16 cellular contexts compared by ENCODE assay signal in genomic region chr6:90459225-90459758, GRCh38.
DNase-seq lines count a peak whose midpoint lies in the region; ATAC-seq and TF ChIP-seq lines count a peak whose summit lies in the region.
"Had no signal": no experiment of that assay in that cellular context is flagged by ENCODE, and none has a peak within 500 bp of the region (broad histone marks: within the 10 kb centered on the region; RNA-seq: fewer than 3 reads in every experiment).

No MANE protein-coding gene starts in this region.

- H3K4me3 ChIP-seq in Loucy (ENCODE audit: low read length, poor library complexity, severe bottlenecking) (peak overlapping the region; percentile 18), left ventricle myocardium inferior (no peak overlapping the region)
- peak overlapping the region; percentile 26 for H3K4me3 ChIP-seq in naive thymus-derived CD4-positive, alpha-beta T cell (ENCODE audit: low read length)
- H3K4me3 ChIP-seq: body of pancreas, dorsolateral prefrontal cortex, hepatocyte, upper lobe of right lung had no signal

- H3K36me3 Mint-ChIP-seq in activated T-cell treated with anti-CD3 and anti-CD28 coated beads, Interleukin-2, amount 50 U/mL, for 24 hours (ENCODE audit: low read depth), result peaks cover 4% of the 10 kb centered on the region
- peaks cover 17% of the 10 kb centered on the region for H3K36me3 Mint-ChIP-seq in activated CD4-positive, alpha-beta memory T cell treated with anti-CD3 and anti-CD28 coated beads, Interleukin-2, amount 10 ng/mL, durations not matched to agents 7 days and 5 days (ENCODE audit: low read depth)
- H3K36me3 Mint-ChIP-seq in naive thymus-derived CD4-positive, alpha-beta T cell, result peaks cover 0 to 21% (median 0%) of the 10 kb centered on the region in 5 donors
- H3K36me3 Mint-ChIP-seq: mesothelial cell of epicardium, WTC11 had no signal

- no peak for TF ChIP-seq CTCF in Loucy (conservative IDR thresholded peaks at IDR 0.05; ENCODE audit: low read length)
- no peak for TF ChIP-seq CTCF in left ventricle myocardium inferior (IDR thresholded peaks at IDR 0.05; ENCODE audit: borderline replicate concordance)

- POLR2A ChIA-PET in activated CD4-positive, alpha-beta memory T cell treated with anti-CD3 and anti-CD28 coated beads, Interleukin-2, amount 10 ng/mL, durations not matched to agents 7 days and 5 days (lab: Charles Lee), result interaction anchor here (0.9 to 11.7 kb wide), 14 partner anchors 15 to 174 kb away, joined by 3 to 258 read pairs (median 8); partner anchors contain the start of gene BACH2
- POLR2A ChIA-PET in naive thymus-derived CD4-positive, alpha-beta T cell (lab: Charles Lee), result interaction anchor here (1.6 to 1.8 kb wide), 2 partner anchors 18 to 62 kb away, joined by 6 read pairs; no protein-coding TSS in a partner anchor

- peak overlapping the region; percentile 63 for H3K4me3 Mint-ChIP-seq in activated T-cell treated with anti-CD3 and anti-CD28 coated beads, Interleukin-2, amount 50 U/mL, for 24 hours
- H3K4me3 Mint-ChIP-seq in activated CD4-positive, alpha-beta memory T cell treated with anti-CD3 and anti-CD28 coated beads, Interleukin-2, amount 10 ng/mL, durations not matched to agents 7 days and 5 days, result peak overlapping the region; percentile 56
- H3K4me3 Mint-ChIP-seq in naive thymus-derived CD4-positive, alpha-beta T cell, result peak overlapping the region in 6 of 10 donors; percentile 58 to 82 (median 76)
- H3K4me3 Mint-ChIP-seq: mesothelial cell of epicardium, WTC11 had no signal

- CTCF ChIA-PET in activated CD4-positive, alpha-beta memory T cell treated with anti-CD3 and anti-CD28 coated beads, Interleukin-2, amount 10 ng/mL, durations not matched to agents 7 days and 5 days (lab: Charles Lee), result interaction anchor here (1.0 to 10.5 kb wide), 9 partner anchors 15 to 519 kb away, joined by 3 to 83 read pairs (median 6); no protein-coding TSS in a partner anchor
- CTCF ChIA-PET in naive thymus-derived CD4-positive, alpha-beta T cell (lab: Charles Lee), result interaction anchor here (0.9 kb wide), 1 partner anchor 15 kb away, joined by 3 read pairs; no protein-coding TSS in a partner anchor

- no peaks in the 10 kb centered on the region for H3K79me2 ChIP-seq in Loucy (ENCODE audit: insufficient read depth, low read length)
- H3K79me2 ChIP-seq: hepatocyte had no signal

- H3K27me3 ChIP-seq in Loucy (ENCODE audit: insufficient read depth, low read length, poor library complexity, severe bottlenecking) (no peaks in the 10 kb centered on the region), left ventricle myocardium inferior (ENCODE audit: low read depth) (no peaks in the 10 kb centered on the region)
- no peaks in the 10 kb centered on the region for H3K27me3 ChIP-seq in naive thymus-derived CD4-positive, alpha-beta T cell (ENCODE audit: control insufficient read depth in 2 of 2, insufficient read depth in 2 of 2, low read length in 2 of 2)
- H3K27me3 ChIP-seq: body of pancreas, dorsolateral prefrontal cortex, hepatocyte, upper lobe of right lung had no signal

- no peak overlapping the region for H3K4me2 ChIP-seq in Loucy (ENCODE audit: low read depth, low read length, poor library complexity, severe bottlenecking)
- H3K4me2 ChIP-seq: hepatocyte had no signal

- H3K36me3 ChIP-seq in Loucy (ENCODE audit: insufficient read depth, low read length) (no peaks in the 10 kb centered on the region), left ventricle myocardium inferior (no peaks in the 10 kb centered on the region)
- H3K36me3 ChIP-seq in naive thymus-derived CD4-positive, alpha-beta T cell (ENCODE audit: control insufficient read depth in 2 of 3, insufficient read depth in 3 of 3, low read length in 3 of 3), result no peaks in the 10 kb centered on the region
- H3K36me3 ChIP-seq: upper lobe of right lung had no signal

- H3K4me1 Mint-ChIP-seq in activated T-cell treated with anti-CD3 and anti-CD28 coated beads, Interleukin-2, amount 50 U/mL, for 24 hours (ENCODE audit: low read depth), result peaks cover 99% of the 10 kb centered on the region
- peaks cover 81% of the 10 kb centered on the region for H3K4me1 Mint-ChIP-seq in activated CD4-positive, alpha-beta memory T cell treated with anti-CD3 and anti-CD28 coated beads, Interleukin-2, amount 10 ng/mL, durations not matched to agents 7 days and 5 days
- H3K4me1 Mint-ChIP-seq in naive thymus-derived CD4-positive, alpha-beta T cell, result peaks cover 27 to 71% (median 54%) of the 10 kb centered on the region in 7 donors
- H3K4me1 Mint-ChIP-seq: mesothelial cell of epicardium had no signal

- intact Hi-C loops in naive thymus-derived CD4-positive, alpha-beta T cell (cut with micrococcal nuclease), result no loop called here
- intact Hi-C loops in left ventricle myocardium inferior (cut with micrococcal nuclease), result no loop called here

- no peaks in the 10 kb centered on the region for H3F3A ChIP-seq in Loucy (ENCODE audit: low read depth)

- H3K4me1 ChIP-seq in Loucy (ENCODE audit: insufficient read depth, low read length, poor library complexity, severe bottlenecking) (peaks cover 41% of the 10 kb centered on the region), left ventricle myocardium inferior (peaks cover 3% of the 10 kb centered on the region)
- peaks cover 30 to 36% of the 10 kb centered on the region in 2 donors for H3K4me1 ChIP-seq in naive thymus-derived CD4-positive, alpha-beta T cell (ENCODE audit: control insufficient read depth in 2 of 2, insufficient read depth in 2 of 2, low read length in 2 of 2)
- H3K4me1 ChIP-seq: body of pancreas, upper lobe of right lung had no signal

- no peaks in the 10 kb centered on the region for H4K20me1 ChIP-seq in Loucy (ENCODE audit: insufficient read depth, low read length, poor library complexity, severe bottlenecking)

- no peak overlapping the region for H2AFZ ChIP-seq in Loucy (ENCODE audit: low read length)
- H2AFZ ChIP-seq: hepatocyte had no signal

- H3K9ac ChIP-seq in Loucy (ENCODE audit: low read depth, low read length, poor library complexity, severe bottlenecking), result no peak overlapping the region

- no peak for DNase-seq in activated T-cell treated with anti-CD3 and anti-CD28 coated beads, Interleukin-2, amount 50 U/mL, for 24 hours
- DNase-seq in activated T-cell treated with anti-CD3 and anti-CD28 coated beads, Interleukin-2, amount 50 U/mL, for 48 hours, result no peak
- DNase-seq in activated CD4-positive, alpha-beta memory T cell treated with anti-CD3 and anti-CD28 coated beads, Interleukin-2, amount 10 ng/mL, durations not matched to agents 7 days and 5 days, result no peak
- no peak for DNase-seq in naive thymus-derived CD4-positive, alpha-beta T cell
- DNase-seq in left ventricle myocardium inferior (no peak), HT-29 (ENCODE audit: low spot score) (no peak), H4 (ENCODE audit: low spot score) (no peak)
- DNase-seq: body of pancreas, dorsolateral prefrontal cortex, NCI-H1105, upper lobe of right lung had no signal

- peak overlapping the region; percentile 99 for H3K27ac Mint-ChIP-seq in activated T-cell treated with anti-CD3 and anti-CD28 coated beads, Interleukin-2, amount 50 U/mL, for 24 hours
- peak overlapping the region; percentile 89 for H3K27ac Mint-ChIP-seq in activated CD4-positive, alpha-beta memory T cell treated with anti-CD3 and anti-CD28 coated beads, Interleukin-2, amount 10 ng/mL, durations not matched to agents 7 days and 5 days
- peak overlapping the region in 6 of 9 donors; percentile 24 to 91 (median 80) for H3K27ac Mint-ChIP-seq in naive thymus-derived CD4-positive, alpha-beta T cell
- H3K27ac Mint-ChIP-seq: mesothelial cell of epicardium, WTC11 had no signal

- H3K9me3 ChIP-seq in Loucy (ENCODE audit: insufficient read depth, low read depth, low read length) (peaks cover 21% of the 10 kb centered on the region; the same call in 1 of the 2 replicates), left ventricle myocardium inferior (replicated peaks) (no peaks in the 10 kb centered on the region)
- no peaks in the 10 kb centered on the region for H3K9me3 ChIP-seq in naive thymus-derived CD4-positive, alpha-beta T cell (ENCODE audit: control insufficient read depth in 2 of 3, low read length in 3 of 3)
- H3K9me3 ChIP-seq: body of pancreas, upper lobe of right lung had no signal

- H3K27me3 Mint-ChIP-seq in activated T-cell treated with anti-CD3 and anti-CD28 coated beads, Interleukin-2, amount 50 U/mL, for 24 hours, result no peaks in the 10 kb centered on the region
- H3K27me3 Mint-ChIP-seq in activated CD4-positive, alpha-beta memory T cell treated with anti-CD3 and anti-CD28 coated beads, Interleukin-2, amount 10 ng/mL, durations not matched to agents 7 days and 5 days, result no peaks in the 10 kb centered on the region
- no peaks in the 10 kb centered on the region for H3K27me3 Mint-ChIP-seq in naive thymus-derived CD4-positive, alpha-beta T cell

- no peak overlapping the region for H3K27ac ChIP-seq in naive thymus-derived CD4-positive, alpha-beta T cell (ENCODE audit: low read depth, low read length)
- no peak overlapping the region for H3K27ac ChIP-seq in left ventricle myocardium inferior (replicated peaks)
- H3K27ac ChIP-seq: body of pancreas, dorsolateral prefrontal cortex, hepatocyte, upper lobe of right lung had no signal

- peaks cover 10% of the 10 kb centered on the region for H3K9me3 Mint-ChIP-seq in activated T-cell treated with anti-CD3 and anti-CD28 coated beads, Interleukin-2, amount 50 U/mL, for 24 hours
- peaks cover 3% of the 10 kb centered on the region for H3K9me3 Mint-ChIP-seq in activated CD4-positive, alpha-beta memory T cell treated with anti-CD3 and anti-CD28 coated beads, Interleukin-2, amount 10 ng/mL, durations not matched to agents 7 days and 5 days
- peaks cover 0 to 3% (median 0%) of the 10 kb centered on the region in 11 donors for H3K9me3 Mint-ChIP-seq in naive thymus-derived CD4-positive, alpha-beta T cell

- no peak for ATAC-seq in naive thymus-derived CD4-positive, alpha-beta T cell
- ATAC-seq: body of pancreas, sciatic nerve, upper lobe of right lung, WTC11 had no signal

- no peaks in the 10 kb centered on the region for H3K9me2 ChIP-seq in Loucy (replicated peaks; ENCODE audit: low read depth, low read length)
